25 cellular contexts compared by ENCODE assay signal in genomic region chr10:90227786-90228185, GRCh38.
DNase-seq lines count a peak whose midpoint lies in the region; ATAC-seq and TF ChIP-seq lines count a peak whose summit lies in the region.
"Had no signal": no experiment of that assay in that cellular context is flagged by ENCODE, and none has a peak within 500 bp of the region (broad histone marks: within the 10 kb centered on the region; RNA-seq: fewer than 3 reads in every experiment).

No MANE protein-coding gene starts in this region.

- no peak overlapping the region for H3K4me3 Mint-ChIP-seq in activated CD4-positive, alpha-beta T cell treated with anti-CD3 and anti-CD28 coated beads for 36 hours
- no peak overlapping the region for H3K4me3 Mint-ChIP-seq in activated T-helper 2 cell treated with anti-CD3 and anti-CD28 coated beads, Interferon-gamma antibody, Interleukin-2, Interleukin-4, amounts not matched to agents 10 μg/mL and 5 μg/mL and 100 μg/mL, durations not matched to agents 14 hours and 24 hours and 36 hours (ENCODE audit: low read depth)
- no peak overlapping the region for H3K4me3 Mint-ChIP-seq in activated CD4-positive, alpha-beta memory T cell treated with anti-CD3 and anti-CD28 coated beads for 36 hours
- H3K4me3 Mint-ChIP-seq: activated B cell treated with CpG ODN at 0.5 μM for 24 hours; brain; IgD-negative memory B cell; immature natural killer cell; nephron; stimulated activated memory B cell treated with anti-CD40 and anti-IgM and Interleukin-4, amounts not matched to agents 10 μg/mL and 1 μg/mL and 100 μg/mL, for 72 hours; T-cell had no signal

- H3K36me3 Mint-ChIP-seq in activated CD4-positive, alpha-beta T cell treated with anti-CD3 and anti-CD28 coated beads for 36 hours (ENCODE audit: low read depth) = peaks cover 2% of the 10 kb centered on the region
- H3K36me3 Mint-ChIP-seq in activated T-helper 2 cell treated with anti-CD3 and anti-CD28 coated beads, Interferon-gamma antibody, Interleukin-2, Interleukin-4, amounts not matched to agents 10 μg/mL and 5 μg/mL and 100 μg/mL, durations not matched to agents 14 hours and 24 hours and 36 hours (ENCODE audit: low read depth) = no peaks in the 10 kb centered on the region
- no peaks in the 10 kb centered on the region for H3K36me3 Mint-ChIP-seq in activated CD4-positive, alpha-beta memory T cell treated with anti-CD3 and anti-CD28 coated beads for 36 hours
- H3K36me3 Mint-ChIP-seq: brain; immature natural killer cell; stimulated activated memory B cell treated with anti-CD40 and anti-IgM and Interleukin-4, amounts not matched to agents 10 μg/mL and 1 μg/mL and 100 μg/mL, for 72 hours; T-cell had no signal

- peak overlapping the region; percentile 16; the same call in 1 of the 2 replicates for H3K9ac ChIP-seq in HCT116 (ENCODE audit: low read length)

- intact Hi-C loops in activated CD4-positive, alpha-beta T cell treated with anti-CD3 and anti-CD28 coated beads for 36 hours (cut with DNase I, micrococcal nuclease) = loop anchor here (1.0 to 10.0 kb wide), 8 partner anchors 87 to 813 kb away; partner anchors contain the start of gene IFIT5 (in 1 of the 2)
- intact Hi-C loops in HCT116 (cut with micrococcal nuclease) = loop anchor here (5.0 to 10.0 kb wide), 4 partner anchors 90 to 627 kb away; partner anchors contain the start of gene HTR7
- intact Hi-C loops in activated T-helper 2 cell treated with anti-CD3 and anti-CD28 coated beads, Interferon-gamma antibody, Interleukin-2, Interleukin-4, amounts not matched to agents 10 μg/mL and 5 μg/mL and 100 μg/mL, durations not matched to agents 14 hours and 24 hours and 36 hours (cut with micrococcal nuclease) = loop anchor here (1.0 to 5.0 kb wide), 5 partner anchors 140 to 975 kb away; partner anchors contain the start of genes LIPA and RPP30
- intact Hi-C loops in activated CD4-positive, alpha-beta memory T cell treated with anti-CD3 and anti-CD28 coated beads for 36 hours (cut with micrococcal nuclease) = loop anchor here (1.0 to 5.0 kb wide), 3 partner anchors 140 to 422 kb away; no protein-coding TSS in a partner anchor

- BruUV-seq in HCT116 (replicated peaks; lab: Mats Ljungman, UMichigan) = TSS peak; percentile 81

- H3K27me3 ChIP-seq in HCT116 (ENCODE audit: insufficient read depth, low read length) = no peaks in the 10 kb centered on the region
- H3K27me3 ChIP-seq: SJSA1 had no signal

- RAD21 ChIA-PET in HCT116 (lab: Charles Lee; ENCODE audit: low non-redundant PET in 1 of 2, low total read pairs in 2 of 2, uncharacterized antibody in 2 of 2, unreplicated experiment in 2 of 2) = no interaction called here

- CTCF ChIA-PET in activated CD4-positive, alpha-beta T cell treated with anti-CD3 and anti-CD28 coated beads for 36 hours (lab: Charles Lee) = interaction anchor here (0.6 kb wide), 1 partner anchor 1086 kb away, joined by 3 read pairs; no protein-coding TSS in a partner anchor
- CTCF ChIA-PET in HCT116 (lab: Charles Lee) = no interaction called here
- CTCF ChIA-PET in activated CD4-positive, alpha-beta memory T cell treated with anti-CD3 and anti-CD28 coated beads for 36 hours (lab: Charles Lee) = no interaction called here

- peaks cover 35% of the 10 kb centered on the region for H3K27me3 Mint-ChIP-seq in activated CD4-positive, alpha-beta T cell treated with anti-CD3 and anti-CD28 coated beads for 36 hours
- H3K27me3 Mint-ChIP-seq in activated T-helper 2 cell treated with anti-CD3 and anti-CD28 coated beads, Interferon-gamma antibody, Interleukin-2, Interleukin-4, amounts not matched to agents 10 μg/mL and 5 μg/mL and 100 μg/mL, durations not matched to agents 14 hours and 24 hours and 36 hours (ENCODE audit: low read depth) = peaks cover 17% of the 10 kb centered on the region
- peaks cover 18% of the 10 kb centered on the region for H3K27me3 Mint-ChIP-seq in activated CD4-positive, alpha-beta memory T cell treated with anti-CD3 and anti-CD28 coated beads for 36 hours
- H3K27me3 Mint-ChIP-seq: IgD-negative memory B cell had no signal

- DNase-seq in activated CD4-positive, alpha-beta T cell treated with anti-CD3 and anti-CD28 coated beads for 36 hours = no peak
- no peak for DNase-seq in activated CD4-positive, alpha-beta T cell treated with anti-CD3 and anti-CD28 coated beads for 1 hour
- DNase-seq in HCT116 (ENCODE audit: low read depth, low spot score) (no peak), fibroblast of peridontal ligament (ENCODE audit: extremely low read depth) (peak; percentile 18), SKM-1 (lab: John Stamatoyannopoulos, UW; ENCODE audit: unreplicated experiment) (no peak)
- DNase-seq in activated T-helper 2 cell treated with anti-CD3 and anti-CD28 coated beads, Interferon-gamma antibody, Interleukin-2, Interleukin-4, amounts not matched to agents 10 μg/mL and 5 μg/mL and 100 μg/mL, durations not matched to agents 14 hours and 24 hours and 36 hours (ENCODE audit: low spot score) = no peak
- DNase-seq in activated CD4-positive, alpha-beta memory T cell treated with anti-CD3 and anti-CD28 coated beads for 36 hours = no peak
- DNase-seq: 8988T, activated B cell treated with CpG ODN at 0.5 μM for 24 hours, activated gamma-delta T cell, DMS79, immature natural killer cell, left colon, mucosa of descending colon, NCI-H1092, NCI-H1694 treated with DMSO at 0.1 percent for 48 hours, NCI-H446 treated with DMSO at 0.1 percent for 48 hours, NCI-H82, T-cell had no signal

- peaks cover 0 to 40% of the 10 kb centered on the region in 2 experiments; a peak in 2 of 4 replicates for H3K36me3 ChIP-seq in HCT116 (ENCODE audit: control insufficient read depth in 1 of 2, insufficient read depth in 2 of 2, low read length in 2 of 2)
- H3K36me3 ChIP-seq: SJSA1 had no signal

- no peaks in the 10 kb centered on the region for H3K9me2 ChIP-seq in HCT116 (ENCODE audit: insufficient read depth)

- H3K79me2 ChIP-seq in HCT116 (ENCODE audit: insufficient read depth, low read length) = no peaks in the 10 kb centered on the region

- no peak for TF ChIP-seq CTCF in HCT116 (IDR thresholded peaks at IDR 0.05 in 2 of 3, conservative IDR thresholded peaks at IDR 0.05 in 1 of 3; ENCODE audit: borderline replicate concordance in 1 of 3, insufficient read depth in 1 of 3, low read depth in 2 of 3, low read length in 2 of 3)

- no peak for TF ChIP-seq POLR2A in HCT116 (IDR thresholded peaks at IDR 0.05; ENCODE audit: borderline replicate concordance, extremely low read depth, insufficient read depth, insufficient read length)

- peak; percentile 36 for ATAC-seq in activated CD4-positive, alpha-beta T cell treated with anti-CD3 and anti-CD28 coated beads for 36 hours
- peak; percentile 8; the same call in 1 of the 2 replicates for ATAC-seq in HCT116
- ATAC-seq in GM21367 (IDR thresholded peaks at IDR 0.05; ENCODE audit: unreplicated experiment) = no peak
- ATAC-seq: left colon; mucosa of descending colon; stimulated activated memory B cell treated with anti-CD40 and anti-IgM and Interleukin-4, amounts not matched to agents 10 μg/mL and 1 μg/mL and 100 μg/mL, for 72 hours; T-cell had no signal

- no peak overlapping the region for H3K27ac Mint-ChIP-seq in activated CD4-positive, alpha-beta T cell treated with anti-CD3 and anti-CD28 coated beads for 36 hours
- H3K27ac Mint-ChIP-seq in activated T-helper 2 cell treated with anti-CD3 and anti-CD28 coated beads, Interferon-gamma antibody, Interleukin-2, Interleukin-4, amounts not matched to agents 10 μg/mL and 5 μg/mL and 100 μg/mL, durations not matched to agents 14 hours and 24 hours and 36 hours = peak overlapping the region; percentile 65
- no peak overlapping the region for H3K27ac Mint-ChIP-seq in activated CD4-positive, alpha-beta memory T cell treated with anti-CD3 and anti-CD28 coated beads for 36 hours
- H3K27ac Mint-ChIP-seq: activated B cell treated with CpG ODN at 0.5 μM for 24 hours; brain; IgD-negative memory B cell; immature natural killer cell; nephron; stimulated activated memory B cell treated with anti-CD40 and anti-IgM and Interleukin-4, amounts not matched to agents 10 μg/mL and 1 μg/mL and 100 μg/mL, for 72 hours; T-cell had no signal

- peaks cover 20% of the 10 kb centered on the region for H3K4me1 Mint-ChIP-seq in activated CD4-positive, alpha-beta T cell treated with anti-CD3 and anti-CD28 coated beads for 36 hours
- H3K4me1 Mint-ChIP-seq in activated T-helper 2 cell treated with anti-CD3 and anti-CD28 coated beads, Interferon-gamma antibody, Interleukin-2, Interleukin-4, amounts not matched to agents 10 μg/mL and 5 μg/mL and 100 μg/mL, durations not matched to agents 14 hours and 24 hours and 36 hours (ENCODE audit: low read depth) = peaks cover 8% of the 10 kb centered on the region
- peaks cover 8% of the 10 kb centered on the region for H3K4me1 Mint-ChIP-seq in activated CD4-positive, alpha-beta memory T cell treated with anti-CD3 and anti-CD28 coated beads for 36 hours (ENCODE audit: low read depth)
- H3K4me1 Mint-ChIP-seq: activated B cell treated with CpG ODN at 0.5 μM for 24 hours; stimulated activated memory B cell treated with anti-CD40 and anti-IgM and Interleukin-4, amounts not matched to agents 10 μg/mL and 1 μg/mL and 100 μg/mL, for 72 hours had no signal

- peaks cover 17% of the 10 kb centered on the region for H3K9me3 Mint-ChIP-seq in activated CD4-positive, alpha-beta T cell treated with anti-CD3 and anti-CD28 coated beads for 36 hours (ENCODE audit: low read depth)
- peaks cover 27% of the 10 kb centered on the region for H3K9me3 Mint-ChIP-seq in activated T-helper 2 cell treated with anti-CD3 and anti-CD28 coated beads, Interferon-gamma antibody, Interleukin-2, Interleukin-4, amounts not matched to agents 10 μg/mL and 5 μg/mL and 100 μg/mL, durations not matched to agents 14 hours and 24 hours and 36 hours
- peaks cover 14% of the 10 kb centered on the region for H3K9me3 Mint-ChIP-seq in activated CD4-positive, alpha-beta memory T cell treated with anti-CD3 and anti-CD28 coated beads for 36 hours

- H3K4me2 ChIP-seq in HCT116 (ENCODE audit: low read length) = peak overlapping the region; percentile 62

- H3K4me1 ChIP-seq in HCT116 (ENCODE audit: control insufficient read depth in 1 of 2, insufficient read depth in 2 of 2, low read length in 2 of 2) = peaks cover 35 to 55% of the 10 kb centered on the region in 2 experiments

- H2AFZ ChIP-seq in HCT116 (ENCODE audit: low read depth, low read length, poor library complexity, severe bottlenecking) = no peak overlapping the region

- H3K4me3 ChIP-seq in HCT116 (replicated peaks in 1 of 2; ENCODE audit: low read depth in 1 of 2, low read length in 2 of 2) = no peak overlapping the region
- H3K4me3 ChIP-seq: mucosa of descending colon, SJSA1 had no signal

- H3K9me3 ChIP-seq in HCT116 (ENCODE audit: control insufficient read depth in 1 of 2, insufficient read depth in 1 of 2, low read depth in 1 of 2, low read length in 2 of 2) = 0 out of 4 replicates have a peak, but pooled peaks cover 0 to 4% of the 10 kb centered on the region in 2 experiments
- H3K9me3 ChIP-seq: mucosa of descending colon, SJSA1 had no signal

- no peaks in the 10 kb centered on the region for H4K20me1 ChIP-seq in HCT116 (ENCODE audit: insufficient read depth)

- peak overlapping the region; percentile 94 for H3K27ac ChIP-seq in HCT116 (ENCODE audit: low read depth, low read length)
- H3K27ac ChIP-seq: SJSA1 had no signal

- no peak for TF ChIP-seq RAD21 in HCT116 (IDR thresholded peaks at IDR 0.05; ENCODE audit: low read depth)

- POLR2A ChIA-PET in activated CD4-positive, alpha-beta T cell treated with anti-CD3 and anti-CD28 coated beads for 36 hours (lab: Charles Lee) = interaction anchor here (0.7 kb wide), 1 partner anchor 1023 kb away, joined by 5 read pairs; no protein-coding TSS in a partner anchor
- POLR2A ChIA-PET in HCT116 (lab: Charles Lee) = no interaction called here
- POLR2A ChIA-PET in activated CD4-positive, alpha-beta memory T cell treated with anti-CD3 and anti-CD28 coated beads for 36 hours (lab: Charles Lee) = interaction anchor here (0.9 kb wide), 1 partner anchor 366 kb away, joined by 3 read pairs; no protein-coding TSS in a partner anchor
